In the genomic region with DNA sequence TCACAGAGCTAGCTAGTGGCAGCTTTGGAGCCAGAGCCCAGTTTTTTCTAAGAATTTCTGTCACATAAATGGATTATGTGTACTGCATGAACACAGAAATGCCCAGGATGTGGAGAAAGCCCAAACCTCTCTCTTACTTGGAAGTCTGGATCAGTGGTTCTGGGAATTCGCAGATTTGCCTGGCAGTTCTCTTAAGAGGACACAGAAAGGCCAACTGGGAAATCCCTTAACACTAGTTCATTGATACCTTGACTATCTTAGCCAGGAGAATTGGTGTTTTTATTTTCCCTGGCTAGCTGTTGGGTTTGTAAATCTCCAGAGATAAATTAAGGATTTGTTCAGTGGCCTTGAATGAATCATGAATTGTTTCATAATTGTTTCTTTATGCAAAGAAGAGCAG, we compare ENCODE assay signal across 6 cellular contexts.
"Had no signal": no experiment of that assay in that cellular context is flagged by ENCODE, and none has a peak within 500 bp of the region (broad histone marks: within the 10 kb centered on the region; RNA-seq: fewer than 3 reads in every experiment).

No MANE protein-coding gene starts in this region.

- ATAC-seq: HCT116, HepG2 had no signal

- DNase-seq: GM23248, GOT3, H7, HFFc6 had no signal
